Comparison of ENCODE assay signal across 10 cellular contexts in genomic region chr20:62816031-62816878, GRCh38. TPM values are rescaled to one million over a fixed set of nuclear protein-coding genes. Genes with fewer than 3 reads are reported as not detected.
DNase-seq lines count a peak whose midpoint lies in the region; ATAC-seq and TF ChIP-seq lines count a peak whose summit lies in the region.
"Had no signal": no experiment of that assay in that cellular context is flagged by ENCODE, and none has a peak within 500 bp of the region (broad histone marks: within the 10 kb centered on the region; RNA-seq: fewer than 3 reads in every experiment).

No MANE protein-coding gene starts in this region.

- DNase-seq in DMS 273 (lab: John Stamatoyannopoulos, UW; ENCODE audit: unreplicated experiment) (peak; percentile 67), DMS 273 treated with DMSO at 0.1 percent for 48 hours (lab: John Stamatoyannopoulos, UW) (no peak), NCI-H69 (lab: John Stamatoyannopoulos, UW) (peak; percentile 30), fibroblast of the aortic adventitia (ENCODE audit: low read depth) (no peak), sigmoid colon (no peak), H4 (ENCODE audit: low spot score) (no peak)
- DNase-seq in activated T-helper 2 cell treated with anti-CD3 and anti-CD28 coated beads, Interferon-gamma antibody, Interleukin-2, Interleukin-4, amounts not matched to agents 10 μg/mL and 5 μg/mL and 100 μg/mL, durations not matched to agents 14 hours and 24 hours and 36 hours (ENCODE audit: low spot score) = no peak
- DNase-seq: WERI-Rb-1 had no signal

- TF ChIP-seq POLR2A in sigmoid colon (IDR thresholded peaks at IDR 0.05) = no peak

- peaks cover 25% of the 10 kb centered on the region for H3K27me3 Mint-ChIP-seq in activated T-helper 2 cell treated with anti-CD3 and anti-CD28 coated beads, Interferon-gamma antibody, Interleukin-2, Interleukin-4, amounts not matched to agents 10 μg/mL and 5 μg/mL and 100 μg/mL, durations not matched to agents 14 hours and 24 hours and 36 hours (ENCODE audit: low read depth)

- H3K4me3 Mint-ChIP-seq in activated T-helper 2 cell treated with anti-CD3 and anti-CD28 coated beads, Interferon-gamma antibody, Interleukin-2, Interleukin-4, amounts not matched to agents 10 μg/mL and 5 μg/mL and 100 μg/mL, durations not matched to agents 14 hours and 24 hours and 36 hours (ENCODE audit: low read depth) = no peak overlapping the region

- H3K36me3 Mint-ChIP-seq in activated T-helper 2 cell treated with anti-CD3 and anti-CD28 coated beads, Interferon-gamma antibody, Interleukin-2, Interleukin-4, amounts not matched to agents 10 μg/mL and 5 μg/mL and 100 μg/mL, durations not matched to agents 14 hours and 24 hours and 36 hours (ENCODE audit: low read depth) = peaks cover 4% of the 10 kb centered on the region

- no peaks in the 10 kb centered on the region for H3K4me1 Mint-ChIP-seq in activated T-helper 2 cell treated with anti-CD3 and anti-CD28 coated beads, Interferon-gamma antibody, Interleukin-2, Interleukin-4, amounts not matched to agents 10 μg/mL and 5 μg/mL and 100 μg/mL, durations not matched to agents 14 hours and 24 hours and 36 hours (ENCODE audit: low read depth)

- intact Hi-C loops in sigmoid colon (cut with DNase I) = no loop called here
- intact Hi-C loops in activated T-helper 2 cell treated with anti-CD3 and anti-CD28 coated beads, Interferon-gamma antibody, Interleukin-2, Interleukin-4, amounts not matched to agents 10 μg/mL and 5 μg/mL and 100 μg/mL, durations not matched to agents 14 hours and 24 hours and 36 hours (cut with micrococcal nuclease) = no loop called here

- H3K4me1 ChIP-seq in sigmoid colon = peaks cover 0 to 49% (median 43%) of the 10 kb centered on the region in 4 donors

- H3K4me3 ChIP-seq in fibroblast of the aortic adventitia (ENCODE audit: low read depth, low read length) (peak overlapping the region; percentile 31), sigmoid colon (peak overlapping the region; percentile 8 to 41 (median 30))

- no peak for TF ChIP-seq EP300 in sigmoid colon (IDR thresholded peaks at IDR 0.05)

- peaks cover 9 to 27% (median 18%) of the 10 kb centered on the region in 4 donors for H3K36me3 ChIP-seq in sigmoid colon

- 3 to 4% methylated on average over 56 of the region's 56 CpGs for WGBS in sigmoid colon, 2 donors

- H3K9me3 ChIP-seq in sigmoid colon = no peaks in the 10 kb centered on the region

- no peak overlapping the region for H3K27ac Mint-ChIP-seq in activated T-helper 2 cell treated with anti-CD3 and anti-CD28 coated beads, Interferon-gamma antibody, Interleukin-2, Interleukin-4, amounts not matched to agents 10 μg/mL and 5 μg/mL and 100 μg/mL, durations not matched to agents 14 hours and 24 hours and 36 hours

- peak overlapping the region; percentile 1 to 69 (median 40) for H3K27ac ChIP-seq in sigmoid colon
- H3K27ac ChIP-seq: 22Rv1, WERI-Rb-1 had no signal

- ATAC-seq in HG02610 (IDR thresholded peaks at IDR 0.05; ENCODE audit: unreplicated experiment) = no peak

- no peak for TF ChIP-seq CTCF in fibroblast of the aortic adventitia (IDR thresholded peaks at IDR 0.05; ENCODE audit: insufficient read depth, low read length)
- no peak for TF ChIP-seq CTCF in sigmoid colon (IDR thresholded peaks at IDR 0.05)

- H3K27me3 ChIP-seq in sigmoid colon = peaks cover 36 to 64% (median 47%) of the 10 kb centered on the region in 3 donors

- H3K9me3 Mint-ChIP-seq in activated T-helper 2 cell treated with anti-CD3 and anti-CD28 coated beads, Interferon-gamma antibody, Interleukin-2, Interleukin-4, amounts not matched to agents 10 μg/mL and 5 μg/mL and 100 μg/mL, durations not matched to agents 14 hours and 24 hours and 36 hours = no peaks in the 10 kb centered on the region

RNA-seq across cellular contexts. Expression of gene COL9A3, which starts 0.6 kb away (rescaled TPM):
- 0.36 and 0.98 TPM in 2 replicates for total RNA-seq in fibroblast of the aortic adventitia (ENCODE audit: low replicate concordance)
- total RNA-seq in sigmoid colon = 10 to 100 TPM in 2 of 4 donors, 1 to 10 TPM in 2; 3.5 to 20.8 (median 10.8) TPM
- 1 to 10 TPM; 1.8 to 5.8 (median 4.4) TPM for polyA plus RNA-seq in sigmoid colon
- total RNA-seq in activated T-helper 2 cell treated with anti-CD3 and anti-CD28 coated beads, Interferon-gamma antibody, Interleukin-2, Interleukin-4, amounts not matched to agents 10 μg/mL and 5 μg/mL and 100 μg/mL, durations not matched to agents 14 hours and 24 hours and 36 hours = 0.27 and 0.32 TPM in 2 replicates
- not detected in 2 replicates for total RNA-seq in H4 (2014; rRNA removed; shearing (Covaris generic))

RNA-seq across cellular contexts. Expression of gene OGFR, which starts 11.6 kb away (rescaled TPM):
- total RNA-seq in fibroblast of the aortic adventitia (ENCODE audit: low replicate concordance) (31.0 and 46.4 TPM in 2 replicates), sigmoid colon (10 to 100 TPM; 44.7 to 61.5 (median 48.6) TPM)
- polyA plus RNA-seq in sigmoid colon = 10 to 100 TPM; 22.2 to 64.8 (median 43.7) TPM
- 54.3 and 55.7 TPM in 2 replicates for total RNA-seq in activated T-helper 2 cell treated with anti-CD3 and anti-CD28 coated beads, Interferon-gamma antibody, Interleukin-2, Interleukin-4, amounts not matched to agents 10 μg/mL and 5 μg/mL and 100 μg/mL, durations not matched to agents 14 hours and 24 hours and 36 hours
- total RNA-seq in H4 (2014; rRNA removed; shearing (Covaris generic)) = 30.9 and 43.8 TPM in 2 replicates

RNA-seq across cellular contexts. Expression of gene MRGBP, which starts 20.0 kb away (rescaled TPM):
- total RNA-seq in fibroblast of the aortic adventitia (ENCODE audit: low replicate concordance) (16.8 and 21.7 TPM in 2 replicates), sigmoid colon (10 to 100 TPM in 3 of 4 donors, 1 to 10 TPM in 1; 7.1 to 16.0 (median 12.4) TPM)
- 10 to 100 TPM in 2 of 3 donors, 1 to 10 TPM in 1; 8.1 to 11.2 (median 10.2) TPM for polyA plus RNA-seq in sigmoid colon
- total RNA-seq in activated T-helper 2 cell treated with anti-CD3 and anti-CD28 coated beads, Interferon-gamma antibody, Interleukin-2, Interleukin-4, amounts not matched to agents 10 μg/mL and 5 μg/mL and 100 μg/mL, durations not matched to agents 14 hours and 24 hours and 36 hours = 17.9 and 18.2 TPM in 2 replicates
- total RNA-seq in H4 (2014; rRNA removed; shearing (Covaris generic)) = 33.9 and 34.2 TPM in 2 replicates

RNA-seq across cellular contexts. Expression of gene TCFL5, which starts 45.4 kb away (rescaled TPM):
- 23.7 and 27.9 TPM in 2 replicates for total RNA-seq in fibroblast of the aortic adventitia (ENCODE audit: low replicate concordance)
- 10 to 100 TPM in 2 of 4 donors, 1 to 10 TPM in 2; 8.1 to 16.9 (median 12.1) TPM for total RNA-seq in sigmoid colon
- 1 to 10 TPM; 2.3 to 7.8 (median 3.8) TPM for polyA plus RNA-seq in sigmoid colon
- 5.7 and 7.1 TPM in 2 replicates for total RNA-seq in activated T-helper 2 cell treated with anti-CD3 and anti-CD28 coated beads, Interferon-gamma antibody, Interleukin-2, Interleukin-4, amounts not matched to agents 10 μg/mL and 5 μg/mL and 100 μg/mL, durations not matched to agents 14 hours and 24 hours and 36 hours
- total RNA-seq in H4 (2014; rRNA removed; shearing (Covaris generic)) = 10.3 and 11.7 TPM in 2 replicates

Comparison
In these comparisons a context has a peak if more than half of its experiments do, and no peak if none do; other contexts are left out.
1. DNase-seq: peak in DMS 273 (single experiment) and NCI-H69 (single experiment); none in DMS 273 treated with DMSO at 0.1 percent for 48 hours (single experiment), fibroblast of the aortic adventitia (single experiment), sigmoid colon (single experiment), activated T-helper 2 cell treated with anti-CD3 and anti-CD28 coated beads, Interferon-gamma antibody, Interleukin-2, Interleukin-4, amounts not matched to agents 10 μg/mL and 5 μg/mL and 100 μg/mL, durations not matched to agents 14 hours and 24 hours and 36 hours (single experiment) and H4 (single experiment).